In genomic region chr15:89576417-89576773, GRCh38 we compare ENCODE assay signal across 9 cellular contexts. TPM values are rescaled to one million over a fixed set of nuclear protein-coding genes. Genes with fewer than 3 reads are reported as not detected.
DNase-seq lines count a peak whose midpoint lies in the region; ATAC-seq and TF ChIP-seq lines count a peak whose summit lies in the region.
"Had no signal": no experiment of that assay in that cellular context is flagged by ENCODE, and none has a peak within 500 bp of the region (broad histone marks: within the 10 kb centered on the region; RNA-seq: fewer than 3 reads in every experiment).

No MANE protein-coding gene starts in this region.

- no peak for TF ChIP-seq POLR2A in NB4 (IDR thresholded peaks at IDR 0.05; ENCODE audit: extremely low read depth, insufficient read length)

- no peaks in the 10 kb centered on the region for H3K9me3 Mint-ChIP-seq in natural killer cell treated with Interleukin-12 subunit alpha and Interleukin-12 subunit beta and Interleukin-15 and Interleukin-18, amount 100 ng/mL, for 72 hours

- no peak overlapping the region for H2AFZ ChIP-seq in DND-41 (ENCODE audit: low read depth, low read length)

- ATAC-seq in DND-41 (ENCODE audit: insufficient read depth, low read depth) = no peak
- no peak for ATAC-seq in natural killer cell treated with Interleukin-12 subunit alpha and Interleukin-12 subunit beta and Interleukin-15 and Interleukin-18, amount 100 ng/mL, for 72 hours

- H3K4me3 ChIP-seq in DND-41 (ENCODE audit: low read depth in 1 of 2, low read length in 2 of 2) (peak overlapping the region; percentile 71 to 90; a peak in 3 of 4 replicates), NB4 (ENCODE audit: low read depth, low read length) (peak overlapping the region; percentile 85), choroid plexus epithelial cell (ENCODE audit: low read depth, low read length) (peak overlapping the region; percentile 79)

- H3K4me2 ChIP-seq in DND-41 (ENCODE audit: insufficient read depth, low read length) = peak overlapping the region; percentile 92

- H3K27ac Mint-ChIP-seq in natural killer cell treated with Interleukin-12 subunit alpha and Interleukin-12 subunit beta and Interleukin-15 and Interleukin-18, amount 100 ng/mL, for 72 hours = peak overlapping the region in 1 of 2 donors; percentile 51

- H3K27me3 Mint-ChIP-seq in natural killer cell treated with Interleukin-12 subunit alpha and Interleukin-12 subunit beta and Interleukin-15 and Interleukin-18, amount 100 ng/mL, for 72 hours = peaks cover 10 to 11% of the 10 kb centered on the region in 2 donors

- no peak for TF ChIP-seq CTCF in DND-41 (IDR thresholded peaks at IDR 0.05; ENCODE audit: borderline replicate concordance, extremely low read depth, low read length, poor library complexity, severe bottlenecking)
- no peak for TF ChIP-seq CTCF in NB4 (IDR thresholded peaks at IDR 0.05; ENCODE audit: low read depth, low read length)
- TF ChIP-seq CTCF in choroid plexus epithelial cell (conservative IDR thresholded peaks at IDR 0.05; ENCODE audit: low read depth, low read length) = no peak

- H3K79me2 ChIP-seq in DND-41 (ENCODE audit: insufficient read depth, low read length) = peaks cover 61% of the 10 kb centered on the region

- no peaks in the 10 kb centered on the region for H3K27me3 ChIP-seq in DND-41 (ENCODE audit: insufficient read depth, low read length, poor library complexity)

- peaks cover 15 to 17% of the 10 kb centered on the region in 2 donors for H3K4me1 Mint-ChIP-seq in natural killer cell treated with Interleukin-12 subunit alpha and Interleukin-12 subunit beta and Interleukin-15 and Interleukin-18, amount 100 ng/mL, for 72 hours (ENCODE audit: low read depth in 2 of 2)

- peaks cover 51% of the 10 kb centered on the region for H4K20me1 ChIP-seq in DND-41 (ENCODE audit: insufficient read depth, low read length)

- peaks cover 45% of the 10 kb centered on the region for H3K36me3 ChIP-seq in DND-41 (ENCODE audit: insufficient read depth, low read length)

- H3K9ac ChIP-seq in DND-41 (ENCODE audit: low read depth, low read length) = peak overlapping the region; percentile 90

- peak overlapping the region; percentile 87 for H3K27ac ChIP-seq in DND-41 (ENCODE audit: low read length)

- H3K4me3 Mint-ChIP-seq in natural killer cell treated with Interleukin-12 subunit alpha and Interleukin-12 subunit beta and Interleukin-15 and Interleukin-18, amount 100 ng/mL, for 72 hours = peak overlapping the region; percentile 93

- DNase-seq in DND-41 (no peak), NB4 (ENCODE audit: low read depth) (peak; percentile 27), choroid plexus epithelial cell (ENCODE audit: low read depth) (peak; percentile 23), C1 segment of cervical spinal cord (lab: John Stamatoyannopoulos, UW) (no peak), ecto neural progenitor cell (ENCODE audit: low spot score) (no peak), amygdala (lab: John Stamatoyannopoulos, UW) (no peak)
- no peak for DNase-seq in natural killer cell treated with Interleukin-12 subunit alpha and Interleukin-12 subunit beta and Interleukin-15 and Interleukin-18, amount 100 ng/mL, for 72 hours (ENCODE audit: low spot score)
- DNase-seq in effector CD4-positive, alpha-beta T cell = no peak
- DNase-seq: SHP77 treated with DMSO at 0.1 percent for 48 hours had no signal

- peaks cover 5% of the 10 kb centered on the region for H3K36me3 Mint-ChIP-seq in natural killer cell treated with Interleukin-12 subunit alpha and Interleukin-12 subunit beta and Interleukin-15 and Interleukin-18, amount 100 ng/mL, for 72 hours

- peaks cover 53% of the 10 kb centered on the region for H3K4me1 ChIP-seq in DND-41 (ENCODE audit: insufficient read depth, low read length)

- no peaks in the 10 kb centered on the region for H3K9me3 ChIP-seq in DND-41 (ENCODE audit: insufficient read depth, low read length, severe bottlenecking)

RNA-seq across cellular contexts. Expression of gene TICRR, which starts 1.1 kb away (rescaled TPM):
- 10 to 100 TPM; 12.9 to 42.1 TPM for total RNA-seq in natural killer cell treated with Interleukin-12 subunit alpha and Interleukin-12 subunit beta and Interleukin-15 and Interleukin-18, amount 100 ng/mL, for 72 hours

Comparison
In these comparisons a context has a peak if more than half of its experiments do, and no peak if none do; other contexts are left out.
1. DNase-seq: peak in NB4 (single experiment) and choroid plexus epithelial cell (single experiment); none in DND-41 (single experiment), natural killer cell treated with Interleukin-12 subunit alpha and Interleukin-12 subunit beta and Interleukin-15 and Interleukin-18, amount 100 ng/mL, for 72 hours (single experiment), C1 segment of cervical spinal cord (0 of 14), effector CD4-positive, alpha-beta T cell (single experiment), ecto neural progenitor cell (single experiment) and amygdala (0 of 56).
2. Peak in every context shown above with its lines, with median percentiles within 50 percentile points of each other: H3K4me3 ChIP-seq.